8 cellular contexts compared by ENCODE assay signal in the genomic region with DNA sequence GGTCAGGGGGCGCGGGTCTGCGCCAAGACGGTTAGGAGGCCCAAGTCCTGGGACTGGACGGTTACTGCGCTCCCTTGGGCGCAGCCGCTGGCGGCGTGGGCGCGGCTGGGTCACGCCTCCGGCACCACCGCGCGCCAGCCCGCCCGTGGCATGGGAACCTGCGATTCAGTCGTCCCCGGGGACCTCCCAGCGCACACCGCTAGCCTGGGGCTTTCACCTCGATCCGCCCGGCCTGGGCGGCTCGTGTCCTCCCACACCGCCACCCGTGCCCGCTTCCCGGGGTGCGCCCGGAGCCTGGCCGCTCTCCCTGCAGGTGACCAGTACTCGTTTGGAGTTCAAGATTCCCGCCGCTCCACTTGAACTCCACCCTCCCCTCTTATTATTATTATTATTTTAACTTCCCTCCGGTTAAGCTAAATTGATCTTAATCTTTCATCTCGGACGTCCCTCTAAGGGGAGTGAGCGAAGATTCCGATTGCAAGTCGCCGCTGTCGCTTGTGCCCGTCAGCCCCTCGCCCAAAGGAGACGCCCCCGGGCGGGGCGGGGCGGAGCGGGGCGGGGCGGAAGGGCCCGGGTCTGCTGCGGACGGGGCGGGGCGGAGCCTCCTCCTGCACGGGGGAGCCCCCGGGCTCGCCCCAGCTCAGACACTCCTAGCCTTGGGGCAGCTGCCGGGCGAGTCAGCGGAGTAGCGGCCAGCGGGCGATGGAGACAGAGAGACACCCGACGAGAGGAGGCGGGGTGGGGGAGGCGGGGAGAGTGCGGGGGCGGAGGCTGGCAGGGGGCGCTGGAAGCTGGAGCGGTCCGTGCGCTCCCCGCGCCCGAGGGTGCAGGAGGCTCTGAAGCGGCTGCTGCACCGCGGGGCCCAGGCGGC. TPM values are rescaled to one million over a fixed set of nuclear protein-coding genes. Genes with fewer than 3 reads are reported as not detected.
DNase-seq lines count a peak whose midpoint lies in the region; ATAC-seq and TF ChIP-seq lines count a peak whose summit lies in the region.

A gene with protein sequence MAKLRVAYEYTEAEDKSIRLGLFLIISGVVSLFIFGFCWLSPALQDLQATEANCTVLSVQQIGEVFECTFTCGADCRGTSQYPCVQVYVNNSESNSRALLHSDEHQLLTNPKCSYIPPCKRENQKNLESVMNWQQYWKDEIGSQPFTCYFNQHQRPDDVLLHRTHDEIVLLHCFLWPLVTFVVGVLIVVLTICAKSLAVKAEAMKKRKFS (plus strand): TSS at position 643 of the 871 bp plus-strand sequence. CDS start 445 bp downstream, outside the sequence.

- H3K14ac ChIP-seq in IMR-90 (replicated peaks; ENCODE audit: low read depth, low read length) = no peak within 1 kb of the TSS

- H3K23ac ChIP-seq in IMR-90 (ENCODE audit: low read depth, low read length) = no peak within 1 kb of the TSS

- TF ChIP-seq POLR2A in IMR-90 (IDR thresholded peaks at IDR 0.05; ENCODE audit: low read depth, low read length) (no peak), ovary (IDR thresholded peaks at IDR 0.05) (no peak), transverse colon (IDR thresholded peaks at IDR 0.05) (no peak)

- peak within 1 kb of the TSS; percentile 45 for H2AK9ac ChIP-seq in IMR-90 (replicated peaks; ENCODE audit: low read depth, low read length, poor library complexity)

- H3K4me1 ChIP-seq in IMR-90 (ENCODE audit: control insufficient read depth, insufficient read depth, low read length) (peaks cover 3% of the 10 kb centered on the region; the same call in 1 of the 2 replicates), ovary (ENCODE audit: insufficient read depth) (peaks cover 3% of the 10 kb centered on the region), transverse colon (peaks cover 5 to 27% (median 14%) of the 10 kb centered on the region in 4 donors)

- no peaks in the 10 kb centered on the region for H3K36me3 ChIP-seq in IMR-90 (ENCODE audit: control insufficient read depth, insufficient read depth, low read length)
- no peaks in the 10 kb centered on the region for H3K36me3 ChIP-seq in ovary
- H3K36me3 ChIP-seq in transverse colon = no peaks in the 10 kb centered on the region

- no peak within 1 kb of the TSS for H2BK5ac ChIP-seq in IMR-90 (ENCODE audit: low read depth, low read length, poor library complexity, severe bottlenecking)

- dilution Hi-C loops in IMR-90 (cut with HindIII; ENCODE audit: low sequenced_read_pairs, unreplicated experiment) = no loop called here

- TF ChIP-seq RAD21 in IMR-90 (IDR thresholded peaks at IDR 0.05; ENCODE audit: low read length) = no peak

- no peak within 1 kb of the TSS for H3K4ac ChIP-seq in IMR-90 (ENCODE audit: low read depth, low read length)

- no peak within 1 kb of the TSS for H3K18ac ChIP-seq in IMR-90 (ENCODE audit: low read depth, low read length)

- peaks cover 5% of the 10 kb centered on the region for H3K9me3 Mint-ChIP-seq in glutamatergic neuron (ENCODE audit: unreplicated experiment)

- no peaks in the 10 kb centered on the region for H3K79me1 ChIP-seq in IMR-90 (ENCODE audit: low read depth in 1 of 2, low read length in 2 of 2)

- BruUV-seq in IMR-90 (replicated peaks; lab: Mats Ljungman, UMichigan) = no TSS peak

- peak within 1 kb of the TSS in 1 of 2 experiments; percentile 5; a peak in 1 of 4 replicates for H4K8ac ChIP-seq in IMR-90 (ENCODE audit: low read depth in 2 of 2, low read length in 2 of 2)

- H4K5ac ChIP-seq in IMR-90 (ENCODE audit: low read depth, low read length) = no peak within 1 kb of the TSS

- H3K36me3 Mint-ChIP-seq in glutamatergic neuron (ENCODE audit: unreplicated experiment) = peaks cover 4% of the 10 kb centered on the region

- peak; percentile 4 for DNase-seq in DMS 273 treated with DMSO at 0.1 percent for 48 hours (lab: John Stamatoyannopoulos, UW)
- peak; percentile 10 for DNase-seq in IMR-90
- peak; percentile 6 for DNase-seq in SHP77 treated with DMSO at 0.1 percent for 48 hours (lab: John Stamatoyannopoulos, UW)
- DNase-seq in activated gamma-delta T cell treated with anti-CD3 and anti-CD28 coated beads, Interleukin-2, amount 50 U/mL, for 16 hours (ENCODE audit: low read depth) = peak; percentile 55
- peak; percentile 94 for DNase-seq in glutamatergic neuron
- peak; percentile 35 to 76 (median 61) for DNase-seq in ovary
- DNase-seq in transverse colon = peak; percentile 59

- intact Hi-C loops in IMR-90 (cut with micrococcal nuclease) = loop anchor here (2.0 to 5.0 kb wide), 2 partner anchors 123 to 379 kb away; a partner anchor contains a TSS
- intact Hi-C loops in ovary (cut with DNase I) = loop anchor here in 1 of 4 donors (10.0 kb wide), 1 partner anchor 121 kb away; a partner anchor contains a TSS
- intact Hi-C loops in transverse colon (cut with DNase I; ENCODE audit: low total_unique reads) = no loop called here

- peaks cover 9% of the 10 kb centered on the region for H3K4me1 Mint-ChIP-seq in glutamatergic neuron (ENCODE audit: low read depth, unreplicated experiment)

- H2BK120ac ChIP-seq in IMR-90 (ENCODE audit: low read depth, low read length) = no peak within 1 kb of the TSS

- H3K27ac Mint-ChIP-seq in glutamatergic neuron (ENCODE audit: unreplicated experiment) = peak within 1 kb of the TSS; percentile 93

- H3K9ac ChIP-seq in IMR-90 (ENCODE audit: low read depth, low read length) = no peak within 1 kb of the TSS; the same call in 1 of the 2 replicates

- H3K27me3 ChIP-seq in IMR-90 (ENCODE audit: control insufficient read depth, insufficient read depth, low read length) = peaks cover 15% of the 10 kb centered on the region; the same call in 1 of the 2 replicates
- H3K27me3 ChIP-seq in ovary = no peaks in the 10 kb centered on the region
- H3K27me3 ChIP-seq in transverse colon = peaks cover 78% of the 10 kb centered on the region

- H4K20me1 ChIP-seq in IMR-90 (ENCODE audit: insufficient read depth, low read length) = no peaks in the 10 kb centered on the region

- peak within 1 kb of the TSS; percentile 94 for H3K4me3 Mint-ChIP-seq in glutamatergic neuron (ENCODE audit: unreplicated experiment)

- no peak within 1 kb of the TSS for H3K56ac ChIP-seq in IMR-90 (ENCODE audit: extremely low read depth, insufficient read depth, low read length)

- WGBS in IMR-90 (ENCODE audit: extremely low coverage in 2 of 2, insufficient read length in 1 of 2), 2 experiments = 2% methylated on average over 26 of the region's 88 CpGs; no CpG with 5 or more reads in 1 of the 2 experiments
- 0 to 1% (median 1%) methylated on average over 62 to 88 of the region's 88 CpGs for WGBS in ovary, 3 donors
- WGBS in transverse colon (ENCODE audit: low coverage in 1 of 2), 2 donors = 0% methylated on average over 44 of the region's 88 CpGs; no CpG with 5 or more reads in 1 of the 2 donors

- TF ChIP-seq CTCF in IMR-90 (conservative IDR thresholded peaks at IDR 0.05; ENCODE audit: low read depth, low read length) (no peak), glutamatergic neuron (IDR thresholded peaks at IDR 0.05; ENCODE audit: partially characterized antibody, unreplicated experiment) (no peak), ovary (IDR thresholded peaks at IDR 0.05) (no peak), transverse colon (IDR thresholded peaks at IDR 0.05) (no peak)

- H3K27me3 Mint-ChIP-seq in glutamatergic neuron (ENCODE audit: unreplicated experiment) = peaks cover 3% of the 10 kb centered on the region

- H3K27ac ChIP-seq in IMR-90 (ENCODE audit: insufficient read depth, low read length) = no peak within 1 kb of the TSS
- no peak within 1 kb of the TSS for H3K27ac ChIP-seq in ovary
- H3K27ac ChIP-seq in transverse colon = peak within 1 kb of the TSS in 3 of 4 donors; percentile 26 to 31 (median 30)

- H3K4me3 ChIP-seq in IMR-90 (ENCODE audit: insufficient read depth, low read depth, low read length) = peak within 1 kb of the TSS; percentile 85
- peak within 1 kb of the TSS; percentile 65 for H3K4me3 ChIP-seq in ovary
- H3K4me3 ChIP-seq in transverse colon = peak within 1 kb of the TSS; percentile 35 to 85 (median 58)

- no peak within 1 kb of the TSS for H4K91ac ChIP-seq in IMR-90 (ENCODE audit: insufficient read depth, low read depth, low read length)

- H2BK20ac ChIP-seq in IMR-90 (ENCODE audit: low read depth, low read length) = no peak within 1 kb of the TSS

- in situ Hi-C loops in IMR-90 (cut with MboI; ENCODE audit: low sequenced_read_pairs) (no loop called here), transverse colon (cut with MboI; ENCODE audit: low pct_ligation_motif_present in 1 of 4, low pct_unique_long_range_greater_than_20kb in 1 of 4, low sequenced_read_pairs in 3 of 4) (loop anchor here in 2 of 4 donors (25.0 kb wide), 2 partner anchors 129 to 454 kb away; a partner anchor contains a TSS)

- CTCF ChIA-PET in IMR-90 (lab: Yijun Ruan, JAX) = no interaction called here

- H3K9me3 ChIP-seq in IMR-90 (ENCODE audit: control insufficient read depth, insufficient read depth, low read length) (no peaks in the 10 kb centered on the region), ovary (no peaks in the 10 kb centered on the region), transverse colon (no peaks in the 10 kb centered on the region)

- H3K9me1 ChIP-seq in IMR-90 (ENCODE audit: insufficient read depth, low read length) = no peaks in the 10 kb centered on the region

- no peak within 1 kb of the TSS for H2BK15ac ChIP-seq in IMR-90 (ENCODE audit: low read depth, low read length)

- TF ChIP-seq EP300 in ovary (IDR thresholded peaks at IDR 0.05) (no peak), transverse colon (IDR thresholded peaks at IDR 0.05; ENCODE audit: low read depth) (no peak)

- POLR2A ChIA-PET in IMR-90 (lab: Charles Lee; ENCODE audit: unreplicated experiment) = no interaction called here

- H2AFZ ChIP-seq in IMR-90 (replicated peaks; ENCODE audit: low read length, poor library complexity) = peak within 1 kb of the TSS; percentile 85

- peak within 1 kb of the TSS; percentile 94 for H3K4me2 ChIP-seq in IMR-90 (ENCODE audit: low read depth, low read length)

- no peak within 1 kb of the TSS for H2AK5ac ChIP-seq in IMR-90 (ENCODE audit: low read depth, low read length)

- ATAC-seq in GM21619 (IDR thresholded peaks at IDR 0.05; ENCODE audit: unreplicated experiment) (peak; percentile 81), IMR-90 (ENCODE audit: low read depth) (peak; percentile 92)

TF ChIP-seq in IMR-90, 13 proteins besides CTCF, POLR2A, EP300 and RAD21:
- peak; percentile 60; the same call in 1 of the 2 replicates for TF ChIP-seq MAZ (IDR thresholded peaks at IDR 0.05; ENCODE audit: borderline replicate concordance, low read depth, low read length)
- TF ChIP-seq MXI1 (IDR thresholded peaks at IDR 0.05; ENCODE audit: borderline replicate concordance, low read depth, low read length) = 0 out of 2 replicates have a peak, but pooled peaks have one; percentile 56
- TF ChIP-seq BHLHE40 (IDR thresholded peaks at IDR 0.05; ENCODE audit: low read depth, low read length) = 0 out of 2 replicates have a peak, but pooled peaks have one; percentile 5
- no peak for TF ChIP-seq NFE2L2 (IDR thresholded peaks at IDR 0.05; ENCODE audit: low read depth, low read length)

RNA-seq across cellular contexts. Expression of the gene that starts here (rescaled TPM):
- 0.90 and 1.4 TPM in 2 replicates for total RNA-seq in IMR-90 (2012; rRNA removed)
- 1.1 TPM in 2 replicates for polyA plus RNA-seq in IMR-90 (2012; rRNA removed)
- polyA plus RNA-seq in IMR-90 (2012; cell fraction: cytosol; rRNA removed) = 0.51 and 0.73 TPM in 2 replicates
- 0.33 and 0.49 TPM in 2 replicates for polyA plus RNA-seq in IMR-90 (2012; cell fraction: nucleus; rRNA removed; ENCODE audit: low replicate concordance)
- 18.7 TPM for total RNA-seq in glutamatergic neuron (ENCODE audit: unreplicated experiment)
- 1 to 10 TPM; 2.0 to 5.6 (median 3.0) TPM for total RNA-seq in ovary
- 1 to 10 TPM; 2.6 to 4.0 TPM for polyA plus RNA-seq in ovary
- 10 to 100 TPM in 1 of 4 donors, 1 to 10 TPM in 3; 1.1 to 10.9 (median 1.4) TPM for total RNA-seq in transverse colon

Comparison
In these comparisons a context has a peak if more than half of its experiments do, and no peak if none do; other contexts are left out.
1. DNase-seq: peak in every context shown above with its lines; median percentile 94 in glutamatergic neuron; 61 in ovary; 59 in transverse colon; 55 in activated gamma-delta T cell treated with anti-CD3 and anti-CD28 coated beads, Interleukin-2, amount 50 U/mL, for 16 hours; 10 in IMR-90; 6 in SHP77 treated with DMSO at 0.1 percent for 48 hours; 4 in DMS 273 treated with DMSO at 0.1 percent for 48 hours.
2. H3K27ac ChIP-seq: peak in transverse colon (3 of 4); none in IMR-90 (single experiment) and ovary (0 of 2).
3. Peak in every context shown above with its lines, with median percentiles within 50 percentile points of each other: H3K4me3 ChIP-seq.